ENCODE assay signal across 30 cellular contexts in genomic region chr11:8248786-8249185, GRCh38. TPM values are rescaled to one million over a fixed set of nuclear protein-coding genes. Genes with fewer than 3 reads are reported as not detected.
A peak's percentile ranks its signal among the peaks of the same experiment; 100 is the strongest.
DNase-seq lines count a peak whose midpoint lies in the region; ATAC-seq and TF ChIP-seq lines count a peak whose summit lies in the region.
"Had no signal": no experiment of that assay in that cellular context is flagged by ENCODE, and none has a peak within 500 bp of the region (broad histone marks: within the 10 kb centered on the region; RNA-seq: fewer than 3 reads in every experiment).

No MANE protein-coding gene starts in this region.

- peaks cover 0 to 10% (median 0%) of the 10 kb centered on the region in 3 donors for H3K27me3 ChIP-seq in stomach

- TF ChIP-seq POLR2A in stomach (IDR thresholded peaks at IDR 0.05): no peak

- no peak for TF ChIP-seq EP300 in stomach (IDR thresholded peaks at IDR 0.05)

- H3K36me3 ChIP-seq in stomach: no peaks in the 10 kb centered on the region

- H3K4me3 ChIP-seq in stomach: no peak overlapping the region
- H3K4me3 ChIP-seq: GM12878, K562 had no signal

- no peaks in the 10 kb centered on the region for H3K9me3 ChIP-seq in stomach

- H3K27ac ChIP-seq in stomach: no peak overlapping the region
- H3K27ac ChIP-seq: 22Rv1, C4-2B had no signal

- H3K4me1 ChIP-seq in stomach: no peaks in the 10 kb centered on the region

- ATAC-seq in esophagus mucosa (peak; percentile 3), GM19035 (IDR thresholded peaks at IDR 0.05; ENCODE audit: unreplicated experiment) (no peak), GM21390 (IDR thresholded peaks at IDR 0.05; ENCODE audit: unreplicated experiment) (no peak)
- ATAC-seq: GM12878, K562 had no signal

- intact Hi-C loops in posterior vena cava (cut with DNase I): no loop called here
- intact Hi-C loops in stomach (cut with DNase I; ENCODE audit: low total_unique reads): no loop called here

- WGBS in stomach, 5 donors: 94 to 100% (median 97%) methylated on average over 1 of the region's 1 CpG; no CpG with 5 or more reads in 1 of the 5 donors

- peak; percentile 46 for DNase-seq in activated effector memory CD4-positive, alpha-beta T cell treated with anti-CD3 and anti-CD28 coated beads, Interleukin-2, amount 50 U/mL, for 16 hours
- DNase-seq in activated effector memory CD4-positive, alpha-beta T cell treated with Interleukin-2 at 50 U/mL for 16 hours: no peak
- peak; percentile 52 for DNase-seq in posterior vena cava (ENCODE audit: low spot score)
- DNase-seq in stomach: no peak
- DNase-seq: CD8-positive, alpha-beta memory T cell; DMS 273 treated with DMSO at 0.1 percent for 48 hours; DMS79; EL; GDM1; HCEC 1CT; Kasumi-1; NCI-H1092 treated with DMSO at 0.1 percent for 48 hours; NCI-H1436; NCI-H187; NCI-H2081 treated with DMSO at 0.1 percent for 48 hours; NCI-H2171; NCI-H345; NCI-H524 treated with DMSO at 0.1 percent for 48 hours; NCI-H774; SHP77 had no signal

- TF ChIP-seq CTCF in stomach (IDR thresholded peaks at IDR 0.05): no peak

RNA-seq across cellular contexts. Expression of gene LMO1, which starts 14.9 kb away (rescaled TPM):
- total RNA-seq in esophagus mucosa (not detected), posterior vena cava (under 1 TPM in 1 of 2 donors, not detected in 1; 0.38 TPM), stomach (not detected)
- polyA plus RNA-seq in stomach: under 1 TPM in 1 of 3 donors, not detected in 2; 0.65 TPM
- total RNA-seq: B cell; CD8-positive, alpha-beta memory T cell; GM12878; H1; K562; M059J had no signal
- polyA plus RNA-seq: GM12878, K562 had no signal

Comparison
In these comparisons a context has a peak if more than half of its experiments do, and no peak if none do; other contexts are left out.
1. DNase-seq: peak in activated effector memory CD4-positive, alpha-beta T cell treated with anti-CD3 and anti-CD28 coated beads, Interleukin-2, amount 50 U/mL, for 16 hours (single experiment) and posterior vena cava (single experiment); none in activated effector memory CD4-positive, alpha-beta T cell treated with Interleukin-2 at 50 U/mL for 16 hours (single experiment) and stomach (single experiment).